10 cellular contexts compared by ENCODE assay signal in genomic region chr1:202107801-202108731, GRCh38. TPM values are rescaled to one million over a fixed set of nuclear protein-coding genes. Genes with fewer than 3 reads are reported as not detected.
DNase-seq lines count a peak whose midpoint lies in the region; ATAC-seq, FAIRE-seq and TF ChIP-seq lines count a peak whose summit lies in the region.
"Had no signal": no experiment of that assay in that cellular context is flagged by ENCODE, and none has a peak within 500 bp of the region (broad histone marks: within the 10 kb centered on the region; RNA-seq: fewer than 3 reads in every experiment).

No MANE protein-coding gene starts in this region.

- H3K27ac ChIP-seq in kidney (ENCODE audit: low read depth in 2 of 2, low read length in 2 of 2) (peak overlapping the region; percentile 89 to 93), testis (no peak overlapping the region)

- TF ChIP-seq CTCF in kidney (IDR thresholded peaks at IDR 0.05; ENCODE audit: borderline replicate concordance, extremely low read depth, insufficient read depth) (no peak), testis (IDR thresholded peaks at IDR 0.05) (no peak)

- 62 to 77% methylated on average over 12 to 13 of the region's 13 CpGs for WGBS in testis, 2 donors

- H3K4me3 ChIP-seq in kidney (ENCODE audit: low read length in 2 of 2), result no peak overlapping the region
- H3K4me3 ChIP-seq in testis, result no peak overlapping the region

- peak; percentile 72 to 81 (median 77) for DNase-seq in NCI-H1417 (lab: John Stamatoyannopoulos, UW)
- no peak for DNase-seq in NCI-H1417 treated with DMSO at 0.1 percent for 48 hours (lab: John Stamatoyannopoulos, UW)
- DNase-seq in RCC 7860 (ENCODE audit: low spot score), result peak; percentile 78
- DNase-seq in kidney, result peak; percentile 83
- DNase-seq in testis, result peak; percentile 79
- no peak for DNase-seq in stimulated activated naive CD4-positive, alpha-beta T cell treated with Interleukin-2 at 50 U/mL for 16 hours (lab: John Stamatoyannopoulos, UW)
- DNase-seq: MV-4-11, T-cell had no signal

- no peaks in the 10 kb centered on the region for H3K36me3 ChIP-seq in kidney (ENCODE audit: control insufficient read depth in 1 of 2, insufficient read depth in 2 of 2, low read length in 2 of 2)
- H3K36me3 ChIP-seq in testis (ENCODE audit: low read depth, missing control alignments), result no peaks in the 10 kb centered on the region

- H3K9me3 ChIP-seq in kidney (ENCODE audit: control insufficient read depth in 1 of 2, low read length in 2 of 2) (no peaks in the 10 kb centered on the region), testis (no peaks in the 10 kb centered on the region)

- peak overlapping the region; percentile 29 to 47 for H3K9ac ChIP-seq in kidney (ENCODE audit: low read length in 2 of 2)

- no peak for ATAC-seq in HG03108 (IDR thresholded peaks at IDR 0.05; ENCODE audit: unreplicated experiment)
- no peak for ATAC-seq in HG02642 (IDR thresholded peaks at IDR 0.05; ENCODE audit: poor library complexity, unreplicated experiment)
- ATAC-seq: T-cell had no signal

- H3K27me3 ChIP-seq in testis, result no peaks in the 10 kb centered on the region

- no peak for TF ChIP-seq POLR2A in testis (IDR thresholded peaks at IDR 0.05)

- intact Hi-C loops in kidney (cut with DNase I), result no loop called here
- intact Hi-C loops in testis (cut with DNase I; ENCODE audit: low total_unique reads), result no loop called here

- FAIRE-seq in RCC 7860 (lab: Jason Lieb, UNC) (peak; percentile 81), kidney (lab: Jason Lieb, UNC) (no peak)

- H3K4me1 ChIP-seq in kidney (ENCODE audit: control insufficient read depth in 1 of 2, insufficient read depth in 1 of 2, low read depth in 1 of 2, low read length in 2 of 2) (peaks cover 24 to 32% of the 10 kb centered on the region in 2 donors), testis (peaks cover 31% of the 10 kb centered on the region)

RNA-seq across cellular contexts. Expression of gene GPR37L1, which starts 14.7 kb away (rescaled TPM):
- total RNA-seq in kidney (0.13 TPM), testis (1 to 10 TPM in 1 of 2 donors, under 1 TPM in 1; 0.56 to 1.6 TPM)
- polyA plus RNA-seq in kidney (ENCODE audit: insufficient read depth, low read depth, low replicate concordance) (not detected), testis (ENCODE audit: insufficient read depth, low read depth, low replicate concordance) (0.42 TPM)
- total RNA-seq: T-cell had no signal

RNA-seq across cellular contexts. Expression of gene ARL8A, which starts 36.5 kb away (rescaled TPM):
- total RNA-seq in kidney, result 72.2 TPM
- polyA plus RNA-seq in kidney (ENCODE audit: insufficient read depth, low read depth, low replicate concordance), result 60.8 TPM
- total RNA-seq in testis, result 10 to 100 TPM; 63.9 to 80.8 TPM
- polyA plus RNA-seq in testis (ENCODE audit: insufficient read depth, low read depth, low replicate concordance), result 46.9 TPM

RNA-seq across cellular contexts. Expression of gene PTPN7, which starts 52.3 kb away (rescaled TPM):
- 5.5 TPM for total RNA-seq in kidney
- polyA plus RNA-seq in kidney (ENCODE audit: insufficient read depth, low read depth, low replicate concordance), result 3.5 TPM
- total RNA-seq in testis, result 100 to 1,000 TPM in 1 of 2 donors, 10 to 100 TPM in 1; 84.1 to 119 TPM
- polyA plus RNA-seq in testis (ENCODE audit: insufficient read depth, low read depth, low replicate concordance), result 43.0 TPM

Comparison
In these comparisons a context has a peak if more than half of its experiments do, and no peak if none do; other contexts are left out.
1. DNase-seq: peak in NCI-H1417 (3 of 3), RCC 7860 (single experiment), kidney (single experiment) and testis (single experiment); none in NCI-H1417 treated with DMSO at 0.1 percent for 48 hours (single experiment) and stimulated activated naive CD4-positive, alpha-beta T cell treated with Interleukin-2 at 50 U/mL for 16 hours (single experiment).
2. H3K27ac ChIP-seq: peak in kidney (2 of 2); none in testis (0 of 2).
3. RNA of gene PTPN7, which starts 52.3 kb away (total RNA-seq): 84.1 to 119 TPM in testis; 5.5 TPM in kidney (single experiment); every median in the first group is over 10 times any median in the second.